In the genomic region with DNA sequence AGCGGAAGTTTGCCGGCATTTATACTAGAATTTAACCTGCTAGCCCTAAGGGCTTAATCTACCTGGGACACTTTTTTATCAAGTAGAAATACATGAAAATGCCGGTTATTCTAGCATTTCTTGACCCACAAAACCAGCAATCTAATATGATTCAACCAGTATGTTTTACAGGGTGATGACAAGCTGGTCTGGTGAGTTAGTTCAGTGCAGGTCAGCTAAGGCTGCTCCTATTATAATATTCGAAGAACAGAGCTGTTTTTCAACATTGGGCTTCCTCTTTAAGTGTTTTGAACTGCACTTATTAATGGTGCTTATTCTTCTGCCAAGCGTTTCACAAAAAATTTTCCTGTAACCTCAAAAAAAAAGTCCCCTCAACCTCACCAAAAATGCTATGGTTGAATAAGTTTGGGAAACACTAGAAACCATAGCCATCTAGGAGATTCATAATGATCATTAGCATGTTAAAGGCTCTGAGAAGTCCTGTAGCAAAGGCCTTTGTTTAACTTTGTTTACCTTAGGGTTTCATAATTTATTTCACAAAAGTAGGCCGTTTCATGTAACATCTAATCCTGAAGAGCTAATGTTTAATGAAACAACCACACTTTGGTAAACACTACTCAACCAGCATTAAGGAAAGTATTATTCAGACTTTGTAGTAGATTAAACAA, we compare ENCODE assay signal across 1 cellular context.
TF ChIP-seq lines count a peak whose summit lies in the region.

No MANE protein-coding gene starts in this region.

TF ChIP-seq in IMR-90, 13 proteins besides CTCF, POLR2A, EP300 and RAD21 (continued from another document):
- TF ChIP-seq, protein P1, sequence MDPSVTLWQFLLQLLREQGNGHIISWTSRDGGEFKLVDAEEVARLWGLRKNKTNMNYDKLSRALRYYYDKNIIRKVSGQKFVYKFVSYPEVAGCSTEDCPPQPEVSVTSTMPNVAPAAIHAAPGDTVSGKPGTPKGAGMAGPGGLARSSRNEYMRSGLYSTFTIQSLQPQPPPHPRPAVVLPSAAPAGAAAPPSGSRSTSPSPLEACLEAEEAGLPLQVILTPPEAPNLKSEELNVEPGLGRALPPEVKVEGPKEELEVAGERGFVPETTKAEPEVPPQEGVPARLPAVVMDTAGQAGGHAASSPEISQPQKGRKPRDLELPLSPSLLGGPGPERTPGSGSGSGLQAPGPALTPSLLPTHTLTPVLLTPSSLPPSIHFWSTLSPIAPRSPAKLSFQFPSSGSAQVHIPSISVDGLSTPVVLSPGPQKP (IDR thresholded peaks at IDR 0.05; ENCODE audit: borderline replicate concordance, low read depth, low read length) = no peak
- TF ChIP-seq BHLHE40 (IDR thresholded peaks at IDR 0.05; ENCODE audit: low read depth, low read length) = no peak
- TF ChIP-seq NFE2L2 (IDR thresholded peaks at IDR 0.05; ENCODE audit: low read depth, low read length) = no peak
TF ChIP-seq in IMR-90: peak in this region for 0.
